In the genomic region with DNA sequence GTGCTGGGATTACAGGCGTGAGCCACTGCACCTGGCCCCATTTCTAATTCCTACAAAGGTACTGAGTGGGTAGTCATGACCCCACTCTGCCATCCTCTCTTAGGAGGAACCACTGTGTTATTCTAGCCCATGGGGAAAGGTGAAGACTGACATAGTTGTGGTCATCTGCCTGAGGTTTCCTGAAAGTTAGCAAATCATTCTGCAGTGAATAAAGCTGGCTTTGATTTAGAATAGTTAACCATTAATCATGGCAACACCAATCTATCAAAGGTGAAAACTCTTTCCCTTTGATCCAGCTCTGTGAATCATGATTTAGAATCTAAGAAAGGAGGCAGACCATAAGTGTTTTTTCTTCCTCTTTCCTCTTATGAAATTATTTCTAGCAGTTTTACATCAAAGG, we compare ENCODE assay signal across 18 cellular contexts. TPM values are rescaled to one million over a fixed set of nuclear protein-coding genes. Genes with fewer than 3 reads are reported as not detected.
DNase-seq lines count a peak whose midpoint lies in the region; ATAC-seq and TF ChIP-seq lines count a peak whose summit lies in the region.
"Had no signal": no experiment of that assay in that cellular context is flagged by ENCODE, and none has a peak within 500 bp of the region (broad histone marks: within the 10 kb centered on the region; RNA-seq: fewer than 3 reads in every experiment).

No MANE protein-coding gene starts in this region.

- H3K27ac ChIP-seq in HCT116 (ENCODE audit: low read depth, low read length), result no peak overlapping the region
- no peak overlapping the region for H3K27ac ChIP-seq in CD4-positive, alpha-beta memory T cell (ENCODE audit: low read depth, low read length)
- H3K27ac ChIP-seq in CD8-positive, alpha-beta T cell (ENCODE audit: low read depth, low read length), result no peak overlapping the region

- no peaks in the 10 kb centered on the region for H4K20me1 ChIP-seq in HCT116 (ENCODE audit: insufficient read depth)

- no peaks in the 10 kb centered on the region for H3K36me3 ChIP-seq in HCT116 (ENCODE audit: control insufficient read depth in 1 of 2, insufficient read depth in 2 of 2, low read length in 2 of 2)
- H3K36me3 ChIP-seq in CD4-positive, alpha-beta memory T cell (ENCODE audit: insufficient read depth, low read length), result no peaks in the 10 kb centered on the region
- no peaks in the 10 kb centered on the region for H3K36me3 ChIP-seq in CD8-positive, alpha-beta T cell (ENCODE audit: insufficient read depth, low read length)
- H3K36me3 ChIP-seq: MG63 had no signal

- intact Hi-C loops in HCT116 (cut with micrococcal nuclease), result no loop called here
- intact Hi-C loops in CD4-positive, alpha-beta memory T cell (cut with micrococcal nuclease), result no loop called here
- intact Hi-C loops in CD8-positive, alpha-beta T cell (cut with DNase I, micrococcal nuclease), result no loop called here

- H3K79me2 ChIP-seq in HCT116 (ENCODE audit: insufficient read depth, low read length), result no peaks in the 10 kb centered on the region

- peak; percentile 14; the same call in 1 of the 2 replicates for TF ChIP-seq RAD21 in HCT116 (IDR thresholded peaks at IDR 0.05; ENCODE audit: low read depth)

- H3K9me2 ChIP-seq in HCT116 (ENCODE audit: insufficient read depth), result no peaks in the 10 kb centered on the region

- POLR2A ChIA-PET in HCT116 (lab: Charles Lee), result no interaction called here
- POLR2A ChIA-PET in CD4-positive, alpha-beta memory T cell (lab: Charles Lee; ENCODE audit: partially characterized antibody), result no interaction called here
- POLR2A ChIA-PET in CD8-positive, alpha-beta T cell (lab: Charles Lee), result no interaction called here

- no peaks in the 10 kb centered on the region for H3K36me3 Mint-ChIP-seq in CD4-positive, alpha-beta memory T cell
- no peaks in the 10 kb centered on the region for H3K36me3 Mint-ChIP-seq in CD8-positive, alpha-beta T cell
- H3K36me3 Mint-ChIP-seq: CD14-positive monocyte had no signal

- H3K9ac ChIP-seq in HCT116 (ENCODE audit: low read length), result no peak overlapping the region

- peaks cover 9 to 13% of the 10 kb centered on the region in 2 donors for H3K27me3 Mint-ChIP-seq in CD4-positive, alpha-beta memory T cell
- peaks cover 14% of the 10 kb centered on the region for H3K27me3 Mint-ChIP-seq in CD8-positive, alpha-beta T cell (ENCODE audit: low read depth)

- H3K4me3 ChIP-seq in HCT116 (replicated peaks in 1 of 2; ENCODE audit: low read depth in 1 of 2, low read length in 2 of 2), result no peak overlapping the region
- H3K4me3 ChIP-seq in CD4-positive, alpha-beta memory T cell (ENCODE audit: low read length in 2 of 2), result no peak overlapping the region
- no peak overlapping the region for H3K4me3 ChIP-seq in CD8-positive, alpha-beta T cell (ENCODE audit: low read depth, low read length)
- H3K4me3 ChIP-seq: MG63 had no signal

- H2AFZ ChIP-seq in HCT116 (ENCODE audit: low read depth, low read length, poor library complexity, severe bottlenecking), result no peak overlapping the region

- TF ChIP-seq CTCF in HCT116 (IDR thresholded peaks at IDR 0.05 in 2 of 3, conservative IDR thresholded peaks at IDR 0.05 in 1 of 3; ENCODE audit: borderline replicate concordance in 1 of 3, insufficient read depth in 1 of 3, low read depth in 2 of 3, low read length in 2 of 3), result no peak
- no peak for TF ChIP-seq CTCF in CD8-positive, alpha-beta T cell (IDR thresholded peaks at IDR 0.05)

- CTCF ChIA-PET in HCT116 (lab: Charles Lee), result no interaction called here
- CTCF ChIA-PET in CD4-positive, alpha-beta memory T cell (lab: Charles Lee; ENCODE audit: partially characterized antibody), result interaction anchor here (1.2 kb wide), 1 partner anchor 327 kb away, joined by 3 read pairs; no protein-coding TSS in a partner anchor
- CTCF ChIA-PET in CD8-positive, alpha-beta T cell (lab: Charles Lee), result no interaction called here

- ATAC-seq in HCT116, result peak; percentile 86
- peak; percentile 65 for ATAC-seq in left lobe of liver
- ATAC-seq in CD8-positive, alpha-beta T cell, result no peak

- no peaks in the 10 kb centered on the region for H3K4me1 Mint-ChIP-seq in CD4-positive, alpha-beta memory T cell
- no peaks in the 10 kb centered on the region for H3K4me1 Mint-ChIP-seq in CD8-positive, alpha-beta T cell (ENCODE audit: low read depth)
- H3K4me1 Mint-ChIP-seq: CD14-positive monocyte had no signal

- TF ChIP-seq POLR2A in HCT116 (IDR thresholded peaks at IDR 0.05; ENCODE audit: borderline replicate concordance, extremely low read depth, insufficient read depth, insufficient read length), result no peak

- peak; percentile 60 for DNase-seq in HCT116 (ENCODE audit: low read depth, low spot score)
- peak; percentile 40 for DNase-seq in astrocyte of the hippocampus (ENCODE audit: low read depth, low spot score)
- DNase-seq in left lobe of liver (ENCODE audit: low spot score), result no peak
- peak; percentile 99 for DNase-seq in renal cortical epithelial cell (ENCODE audit: low read depth)
- no peak for DNase-seq in CD4-positive, alpha-beta memory T cell
- no peak for DNase-seq in CD8-positive, alpha-beta T cell
- no peak for DNase-seq in NCI-H146 treated with DMSO at 0.1 percent for 48 hours (lab: John Stamatoyannopoulos, UW; ENCODE audit: unreplicated experiment)
- DNase-seq: AML-193, Caco-2, DMS79, H9, KG1, MG63, NCI-H1092, NCI-H1694, NCI-H2227 treated with DMSO at 0.1 percent for 48 hours, NCI-H524 treated with DMSO at 0.1 percent for 48 hours had no signal

- no peak overlapping the region for H3K27ac Mint-ChIP-seq in CD4-positive, alpha-beta memory T cell
- no peak overlapping the region for H3K27ac Mint-ChIP-seq in CD8-positive, alpha-beta T cell
- H3K27ac Mint-ChIP-seq: H9 had no signal

- no peaks in the 10 kb centered on the region for H3K9me3 ChIP-seq in HCT116 (ENCODE audit: control insufficient read depth in 1 of 2, insufficient read depth in 1 of 2, low read depth in 1 of 2, low read length in 2 of 2)
- no peaks in the 10 kb centered on the region for H3K9me3 ChIP-seq in CD4-positive, alpha-beta memory T cell (ENCODE audit: control insufficient read depth in 1 of 2, low read length in 2 of 2)
- no peaks in the 10 kb centered on the region for H3K9me3 ChIP-seq in CD8-positive, alpha-beta T cell (ENCODE audit: low read length)
- H3K9me3 ChIP-seq: Caco-2, MG63 had no signal

- RAD21 ChIA-PET in HCT116 (lab: Charles Lee; ENCODE audit: low non-redundant PET in 1 of 2, low total read pairs in 2 of 2, uncharacterized antibody in 2 of 2, unreplicated experiment in 2 of 2), result no interaction called here

- no peak overlapping the region for H3K4me3 Mint-ChIP-seq in CD4-positive, alpha-beta memory T cell
- no peak overlapping the region for H3K4me3 Mint-ChIP-seq in CD8-positive, alpha-beta T cell
- H3K4me3 Mint-ChIP-seq: CD14-positive monocyte, H9 had no signal

- H3K9me3 Mint-ChIP-seq in CD4-positive, alpha-beta memory T cell, result no peaks in the 10 kb centered on the region
- H3K9me3 Mint-ChIP-seq in CD8-positive, alpha-beta T cell, result no peaks in the 10 kb centered on the region
- H3K9me3 Mint-ChIP-seq: CD14-positive monocyte, H9 had no signal

- H3K4me1 ChIP-seq in HCT116 (ENCODE audit: control insufficient read depth in 1 of 2, insufficient read depth in 2 of 2, low read length in 2 of 2), result peaks cover 15 to 28% of the 10 kb centered on the region in 2 experiments
- H3K4me1 ChIP-seq in CD4-positive, alpha-beta memory T cell (ENCODE audit: insufficient read depth, low read length), result no peaks in the 10 kb centered on the region
- H3K4me1 ChIP-seq in CD8-positive, alpha-beta T cell (ENCODE audit: insufficient read depth, low read length), result no peaks in the 10 kb centered on the region

- peak overlapping the region; percentile 40 for H3K4me2 ChIP-seq in HCT116 (ENCODE audit: low read length)

- H3K27me3 ChIP-seq in HCT116 (ENCODE audit: insufficient read depth, low read length), result no peaks in the 10 kb centered on the region
- H3K27me3 ChIP-seq in CD4-positive, alpha-beta memory T cell (ENCODE audit: insufficient read depth, low read length), result no peaks in the 10 kb centered on the region
- no peaks in the 10 kb centered on the region for H3K27me3 ChIP-seq in CD8-positive, alpha-beta T cell (ENCODE audit: insufficient read depth, low read length)
- H3K27me3 ChIP-seq: MG63 had no signal

- no TSS peak for BruUV-seq in HCT116 (replicated peaks; lab: Mats Ljungman, UMichigan)

TF ChIP-seq in HCT116, 20 proteins besides CTCF, POLR2A, EP300 and RAD21 (continues in another document):
- TF ChIP-seq ZFX (IDR thresholded peaks at IDR 0.05) (no peak), EGR1 (IDR thresholded peaks at IDR 0.05; ENCODE audit: low read depth) (no peak), SIN3A (IDR thresholded peaks at IDR 0.05; ENCODE audit: low read depth) (peak; percentile 60; the same call in 1 of the 2 replicates), EZH2 (IDR thresholded peaks at IDR 0.05) (no peak), SRF (IDR thresholded peaks at IDR 0.05; ENCODE audit: low read depth) (no peak), CBX3 (IDR thresholded peaks at IDR 0.05; ENCODE audit: low read depth) (no peak; the same call in 1 of the 2 replicates), POLR2AphosphoS5 (IDR thresholded peaks at IDR 0.05; ENCODE audit: low read depth, low read length) (no peak), ZNF274 (IDR thresholded peaks at IDR 0.05; ENCODE audit: low read depth, low read length) (no peak), JUND (IDR thresholded peaks at IDR 0.05) (peak; percentile 79), ELF1 (IDR thresholded peaks at IDR 0.05; ENCODE audit: borderline replicate concordance, low read depth) (no peak), CEBPB (IDR thresholded peaks at IDR 0.05; ENCODE audit: low read depth) (peak; percentile 78; the same call in 1 of the 2 replicates), YY1 (IDR thresholded peaks at IDR 0.05; ENCODE audit: extremely low read depth, insufficient replicate concordance, low read depth, low read length) (no peak), EZH2phosphoT487 (IDR thresholded peaks at IDR 0.05; ENCODE audit: borderline replicate concordance) (no peak), TCF7L2 (IDR thresholded peaks at IDR 0.05; ENCODE audit: borderline replicate concordance, extremely low read depth, insufficient read depth, insufficient read length) (no peak), FOSL1 (IDR thresholded peaks at IDR 0.05; ENCODE audit: low read depth) (peak; percentile 38; the same call in 1 of the 2 replicates)
- TF ChIP-seq, protein P1, sequence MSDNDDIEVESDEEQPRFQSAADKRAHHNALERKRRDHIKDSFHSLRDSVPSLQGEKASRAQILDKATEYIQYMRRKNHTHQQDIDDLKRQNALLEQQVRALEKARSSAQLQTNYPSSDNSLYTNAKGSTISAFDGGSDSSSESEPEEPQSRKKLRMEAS (IDR thresholded peaks at IDR 0.05), result no peak

RNA-seq across cellular contexts. Expression of a gene that starts 50.8 kb away (rescaled TPM):
- 130 TPM for total RNA-seq in HCT116 (2021; ENCODE audit: unreplicated experiment)
- 46.2 and 63.7 TPM in 2 replicates for polyA plus RNA-seq in HCT116 (2012)
- 46.4 TPM for total RNA-seq in left lobe of liver
- total RNA-seq in renal cortical epithelial cell, result 133 and 241 TPM in 2 replicates
- 10 to 100 TPM; 53.2 to 53.5 TPM for total RNA-seq in CD4-positive, alpha-beta memory T cell
- polyA plus RNA-seq in CD4-positive, alpha-beta memory T cell, result 100 to 1,000 TPM; 143 to 262 TPM
- total RNA-seq in CD8-positive, alpha-beta T cell, result 10 to 100 TPM; 86.1 to 87.4 TPM

Comparison
In these comparisons a context has a peak if more than half of its experiments do, and no peak if none do; other contexts are left out.
1. DNase-seq: peak in HCT116 (single experiment), astrocyte of the hippocampus (single experiment) and renal cortical epithelial cell (single experiment); none in left lobe of liver (single experiment), CD4-positive, alpha-beta memory T cell (0 of 5), CD8-positive, alpha-beta T cell (0 of 7) and NCI-H146 treated with DMSO at 0.1 percent for 48 hours (single experiment).